ENCODE assay signal across 25 cellular contexts in the genomic region with DNA sequence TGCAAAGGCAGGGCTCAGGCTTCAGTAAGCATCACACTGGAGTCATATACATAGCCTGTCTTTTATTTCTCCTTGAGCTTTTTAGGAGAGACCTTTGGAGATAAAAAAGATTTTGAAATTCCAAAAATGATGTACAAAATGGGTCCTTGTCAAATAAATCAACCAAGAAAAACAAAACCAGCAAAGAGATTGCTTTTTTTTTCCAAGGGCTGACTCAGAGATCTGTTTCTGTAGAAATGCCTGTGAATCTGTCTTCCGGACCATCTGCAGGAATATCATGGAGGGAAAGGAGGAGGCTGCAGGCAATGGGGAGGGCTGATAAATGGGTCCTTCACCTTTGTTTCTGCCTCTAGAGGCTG.
DNase-seq lines count a peak whose midpoint lies in the region; ATAC-seq and TF ChIP-seq lines count a peak whose summit lies in the region.
"Had no signal": no experiment of that assay in that cellular context is flagged by ENCODE, and none has a peak within 500 bp of the region (broad histone marks: within the 10 kb centered on the region; RNA-seq: fewer than 3 reads in every experiment).

No MANE protein-coding gene starts in this region.

- peak overlapping the region; percentile 86 for H3K27ac Mint-ChIP-seq in nephron progenitor cell
- H3K27ac Mint-ChIP-seq in activated naive CD8-positive, alpha-beta T cell treated with anti-CD3 and anti-CD28 coated beads, Interleukin-2, amount 50 U/mL, for 24 hours = no peak overlapping the region
- H3K27ac Mint-ChIP-seq: activated T-helper 17 cell treated with anti-CD3 and anti-CD28 coated beads, Interleukin-2, amount 50 U/mL, for 72 hours; natural killer cell; progenitor cell of endocrine pancreas had no signal

- H3K27me3 Mint-ChIP-seq in nephron progenitor cell (ENCODE audit: low read depth, poor library complexity) = peaks cover 7% of the 10 kb centered on the region
- H3K27me3 Mint-ChIP-seq in activated naive CD8-positive, alpha-beta T cell treated with anti-CD3 and anti-CD28 coated beads, Interleukin-2, amount 50 U/mL, for 24 hours = no peaks in the 10 kb centered on the region

- H3K4me3 Mint-ChIP-seq in nephron progenitor cell = no peak overlapping the region
- no peak overlapping the region for H3K4me3 Mint-ChIP-seq in activated naive CD8-positive, alpha-beta T cell treated with anti-CD3 and anti-CD28 coated beads, Interleukin-2, amount 50 U/mL, for 24 hours
- H3K4me3 Mint-ChIP-seq: activated T-helper 17 cell treated with anti-CD3 and anti-CD28 coated beads, Interleukin-2, amount 50 U/mL, for 72 hours; natural killer cell had no signal

- H3K9me3 Mint-ChIP-seq in nephron progenitor cell = no peaks in the 10 kb centered on the region
- H3K9me3 Mint-ChIP-seq in activated naive CD8-positive, alpha-beta T cell treated with anti-CD3 and anti-CD28 coated beads, Interleukin-2, amount 50 U/mL, for 24 hours = no peaks in the 10 kb centered on the region
- H3K9me3 Mint-ChIP-seq: activated T-helper 17 cell treated with anti-CD3 and anti-CD28 coated beads, Interleukin-2, amount 50 U/mL, for 72 hours; natural killer cell had no signal

- DNase-seq in A172 (ENCODE audit: low spot score) (peak; percentile 66), GM03348 (ENCODE audit: low spot score) (peak; percentile 44), cerebellar cortex (ENCODE audit: low spot score) (peak; percentile 67), nephron progenitor cell (no peak)
- no peak for DNase-seq in activated CD4-positive, alpha-beta T cell treated with anti-CD3 and anti-CD28 coated beads for 4 hours
- DNase-seq in activated CD8-positive, alpha-beta memory T cell treated with anti-CD3 and anti-CD28 coated beads, Interleukin-2, amount 50 U/mL, for 48 hours = no peak
- no peak for DNase-seq in activated naive CD8-positive, alpha-beta T cell treated with anti-CD3 and anti-CD28 coated beads, Interleukin-2, amount 50 U/mL, for 24 hours
- DNase-seq: 8988T; DMS53; dorsolateral prefrontal cortex; gastrocnemius medialis; GOT3; KBM-7; mesenchymal stem cell; MV-4-11; natural killer cell; NCI-H1694 treated with DMSO at 0.1 percent for 48 hours; NCI-H748 treated with DMSO at 0.1 percent for 48 hours; stimulated activated CD4-positive, alpha-beta T cell treated with anti-CD3 and anti-CD28 coated beads, Interleukin-2, amount 100 ng/mL, for 24 hours; stimulated activated naive CD4-positive, alpha-beta T cell treated with Interleukin-2 at 50 U/mL for 16 hours; SW 1271; upper lobe of left lung had no signal

- no peak for ATAC-seq in GM18520 (IDR thresholded peaks at IDR 0.05; ENCODE audit: unreplicated experiment)
- ATAC-seq in activated naive CD8-positive, alpha-beta T cell treated with anti-CD3 and anti-CD28 coated beads, Interleukin-2, amount 50 U/mL, for 24 hours = no peak
- ATAC-seq: activated T-helper 17 cell treated with anti-CD3 and anti-CD28 coated beads, Interleukin-2, amount 50 U/mL, for 72 hours; gastrocnemius medialis; natural killer cell had no signal

- no peaks in the 10 kb centered on the region for H3K36me3 Mint-ChIP-seq in nephron progenitor cell (ENCODE audit: low read depth)
- H3K36me3 Mint-ChIP-seq in activated naive CD8-positive, alpha-beta T cell treated with anti-CD3 and anti-CD28 coated beads, Interleukin-2, amount 50 U/mL, for 24 hours (ENCODE audit: low read depth) = no peaks in the 10 kb centered on the region
- H3K36me3 Mint-ChIP-seq: natural killer cell had no signal

- peaks cover 37% of the 10 kb centered on the region for H3K4me1 Mint-ChIP-seq in nephron progenitor cell
- no peaks in the 10 kb centered on the region for H3K4me1 Mint-ChIP-seq in activated naive CD8-positive, alpha-beta T cell treated with anti-CD3 and anti-CD28 coated beads, Interleukin-2, amount 50 U/mL, for 24 hours
- H3K4me1 Mint-ChIP-seq: activated T-helper 17 cell treated with anti-CD3 and anti-CD28 coated beads, Interleukin-2, amount 50 U/mL, for 72 hours; natural killer cell had no signal

- no peak for TF ChIP-seq CTCF in nephron progenitor cell (IDR thresholded peaks at IDR 0.05)

Comparison
In these comparisons a context has a peak if more than half of its experiments do, and no peak if none do; other contexts are left out.
1. DNase-seq: peak in A172 (single experiment), GM03348 (single experiment) and cerebellar cortex (single experiment); none in nephron progenitor cell (single experiment), activated CD4-positive, alpha-beta T cell treated with anti-CD3 and anti-CD28 coated beads for 4 hours (0 of 2), activated CD8-positive, alpha-beta memory T cell treated with anti-CD3 and anti-CD28 coated beads, Interleukin-2, amount 50 U/mL, for 48 hours (single experiment) and activated naive CD8-positive, alpha-beta T cell treated with anti-CD3 and anti-CD28 coated beads, Interleukin-2, amount 50 U/mL, for 24 hours (single experiment).